Comparison of ENCODE assay signal across 15 cellular contexts in the genomic region with DNA sequence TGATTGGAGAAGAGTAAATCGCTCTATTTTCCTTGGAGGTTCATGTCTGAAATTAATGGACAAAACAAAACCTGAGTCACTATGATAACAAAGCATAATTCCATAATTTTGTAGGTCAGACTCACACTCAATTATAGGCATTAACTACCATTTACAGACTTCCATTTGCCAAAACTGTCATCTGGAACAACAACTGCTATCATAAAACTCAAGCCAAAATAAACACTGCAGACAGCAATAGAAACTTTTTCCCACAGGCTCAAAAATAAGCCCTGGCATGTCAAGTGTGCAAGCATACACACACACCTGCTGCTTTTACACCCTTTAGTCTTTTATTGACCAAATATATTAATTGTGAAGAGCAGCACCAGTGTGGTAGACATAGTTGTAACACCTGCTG. TPM values are rescaled to one million over a fixed set of nuclear protein-coding genes. Genes with fewer than 3 reads are reported as not detected.
DNase-seq lines count a peak whose midpoint lies in the region; ATAC-seq and TF ChIP-seq lines count a peak whose summit lies in the region.
"Had no signal": no experiment of that assay in that cellular context is flagged by ENCODE, and none has a peak within 500 bp of the region (broad histone marks: within the 10 kb centered on the region; RNA-seq: fewer than 3 reads in every experiment).

No MANE protein-coding gene starts in this region.

- H2BK120ac ChIP-seq in mesenchymal stem cell (ENCODE audit: low read depth, low read length), result no peak overlapping the region

- H3K4me1 ChIP-seq in PC-3 (ENCODE audit: insufficient read depth, low read length) (peaks cover 90% of the 10 kb centered on the region), mesenchymal stem cell (ENCODE audit: control insufficient read depth, insufficient read depth, low read depth, low read length) (peaks cover 4% of the 10 kb centered on the region)

- H2BK12ac ChIP-seq in mesenchymal stem cell (ENCODE audit: low read length in 2 of 2), result no peak overlapping the region

- peaks cover 27% of the 10 kb centered on the region for H3F3A ChIP-seq in PC-3 (ENCODE audit: low read length, unreplicated experiment)

- no peak overlapping the region for H3K18ac ChIP-seq in mesenchymal stem cell (ENCODE audit: low read depth in 1 of 2, low read length in 2 of 2)

- H3K9me2 ChIP-seq in PC-3 (replicated peaks; ENCODE audit: low read length), result no peaks in the 10 kb centered on the region

- CTCF ChIA-PET in PC-3 (lab: Charles Lee) (no interaction called here), RWPE1 (lab: Yijun Ruan, JAX) (interaction anchor here (1.1 kb wide), 1 partner anchor 337 kb away, joined by 3 read pairs; no protein-coding TSS in a partner anchor)

- H2AFZ ChIP-seq in PC-3 (ENCODE audit: low read length), result no peak overlapping the region
- no peak overlapping the region for H2AFZ ChIP-seq in mesenchymal stem cell (ENCODE audit: low read depth, low read length)

- BruUV-seq in PC-3 (replicated peaks; lab: Mats Ljungman, UMichigan), result no TSS peak

- H2BK5ac ChIP-seq in mesenchymal stem cell (ENCODE audit: low read depth, low read length, poor library complexity, severe bottlenecking), result no peak overlapping the region

- no peak overlapping the region for H3K14ac ChIP-seq in mesenchymal stem cell (ENCODE audit: low read length in 2 of 2)

- TF ChIP-seq CTCF in PC-3 (conservative IDR thresholded peaks at IDR 0.05; ENCODE audit: low read depth, low read length) (no peak), RWPE1 (conservative IDR thresholded peaks at IDR 0.05; ENCODE audit: low read depth) (no peak)

- H3K9ac ChIP-seq in PC-3 (ENCODE audit: low read length) (peak overlapping the region; percentile 73), mesenchymal stem cell (ENCODE audit: low read length) (no peak overlapping the region)
- H3K9ac ChIP-seq: KMS-11 had no signal

- H3K27ac ChIP-seq in PC-3 (ENCODE audit: low read length) (peak overlapping the region; percentile 91), mesenchymal stem cell (ENCODE audit: low read length, poor library complexity, severe bottlenecking) (peak overlapping the region; percentile 54), RWPE1 (no peak overlapping the region)
- H3K27ac ChIP-seq: gastrocnemius medialis, HL-60, KMS-11 had no signal

- DNase-seq in DMS53 treated with DMSO at 0.1 percent for 48 hours (lab: John Stamatoyannopoulos, UW; ENCODE audit: unreplicated experiment) (peak; percentile 80), NCI-H2029 treated with DMSO at 0.1 percent for 48 hours (lab: John Stamatoyannopoulos, UW) (peak; percentile 81), PC-3 (peak; percentile 42), mesenchymal stem cell (no peak), RWPE1 (ENCODE audit: low spot score) (no peak)
- DNase-seq: gastrocnemius medialis; NCI-H226; stimulated activated CD4-positive, alpha-beta T cell treated with anti-CD3 and anti-CD28 coated beads, Interleukin-4, amount 100 ng/mL, for 1 hour; thyroid gland had no signal

- no peak overlapping the region for H2BK15ac ChIP-seq in mesenchymal stem cell (ENCODE audit: low read depth, poor library complexity, severe bottlenecking)

- no peaks in the 10 kb centered on the region for H4K20me1 ChIP-seq in PC-3 (ENCODE audit: low read length)

- no peak overlapping the region for H3K4ac ChIP-seq in mesenchymal stem cell (ENCODE audit: low read depth in 1 of 2, low read length in 2 of 2)

- H4K91ac ChIP-seq in mesenchymal stem cell (ENCODE audit: low read length), result no peak overlapping the region

- peak overlapping the region; percentile 49 for H3K4me2 ChIP-seq in PC-3 (ENCODE audit: low read length)
- no peak overlapping the region for H3K4me2 ChIP-seq in mesenchymal stem cell (ENCODE audit: low read length, poor library complexity, severe bottlenecking)
- H3K4me2 ChIP-seq: KMS-11 had no signal

- peaks cover 11% of the 10 kb centered on the region for H3K79me1 ChIP-seq in mesenchymal stem cell (replicated peaks; ENCODE audit: low read length, poor library complexity, severe bottlenecking)

- no peak overlapping the region for H3K4me3 ChIP-seq in PC-3 (ENCODE audit: low read length)
- no peak overlapping the region for H3K4me3 ChIP-seq in mesenchymal stem cell (ENCODE audit: insufficient read depth in 1 of 2, low read depth in 1 of 2, low read length in 2 of 2)
- H3K4me3 ChIP-seq: gastrocnemius medialis, thyroid gland had no signal

- H3K27me3 ChIP-seq in PC-3 (ENCODE audit: low read length) (no peaks in the 10 kb centered on the region), mesenchymal stem cell (ENCODE audit: control insufficient read depth in 1 of 2, insufficient read depth in 1 of 2, low read length in 2 of 2) (no peaks in the 10 kb centered on the region)
- H3K27me3 ChIP-seq: gastrocnemius medialis, thyroid gland had no signal

- H3K36me3 ChIP-seq in PC-3 (ENCODE audit: low read depth, low read length), result peaks cover 49% of the 10 kb centered on the region
- H3K36me3 ChIP-seq in mesenchymal stem cell (ENCODE audit: control insufficient read depth in 1 of 2, insufficient read depth in 2 of 2, low read depth in 1 of 2, low read length in 2 of 2), result peaks cover 25 to 78% of the 10 kb centered on the region in 2 experiments

- H3K9me3 ChIP-seq in PC-3 (ENCODE audit: low read length) (no peaks in the 10 kb centered on the region), mesenchymal stem cell (ENCODE audit: control insufficient read depth, low read length) (no peaks in the 10 kb centered on the region)
- H3K9me3 ChIP-seq: gastrocnemius medialis, thyroid gland had no signal

- no peak overlapping the region for H3K23ac ChIP-seq in mesenchymal stem cell (ENCODE audit: low read length in 2 of 2)

- no CpG with 5 or more reads among the region's 1 CpG for WGBS in mesenchymal stem cell

- ATAC-seq in PC-3 (peak; percentile 8), GM21360 (IDR thresholded peaks at IDR 0.05; ENCODE audit: unreplicated experiment) (no peak), HG02938 (IDR thresholded peaks at IDR 0.05; ENCODE audit: unreplicated experiment) (no peak), HG03565 (IDR thresholded peaks at IDR 0.05; ENCODE audit: unreplicated experiment) (no peak)
- ATAC-seq: gastrocnemius medialis had no signal

- no peak overlapping the region for H4K8ac ChIP-seq in mesenchymal stem cell (ENCODE audit: low read length)

- H2AK5ac ChIP-seq in mesenchymal stem cell (ENCODE audit: low read length, severe bottlenecking), result no peak overlapping the region

- H3K79me2 ChIP-seq in PC-3 (ENCODE audit: low read length), result peaks cover 47% of the 10 kb centered on the region

- POLR2A ChIA-PET in PC-3 (lab: Charles Lee; ENCODE audit: unreplicated experiment), result no interaction called here
- POLR2A ChIA-PET in RWPE1 (lab: Yijun Ruan, JAX; ENCODE audit: low non-redundant PET), result no interaction called here

- intact Hi-C loops in PC-3 (cut with micrococcal nuclease), result no loop called here

RNA-seq across cellular contexts. Expression of a gene that starts 7.1 kb away (rescaled TPM):
- total RNA-seq in PC-3 (2014; rRNA removed), result 72.2 and 82.1 TPM in 2 replicates
- polyA plus RNA-seq in mesenchymal stem cell (2013, experiment 1 of 2), result 39.7 TPM
- 41.1 TPM for polyA plus RNA-seq in mesenchymal stem cell (2013, experiment 2 of 2)

RNA-seq across cellular contexts. Expression of a gene that starts 15.8 kb away (rescaled TPM):
- total RNA-seq in PC-3 (2014; rRNA removed), result 1.2 and 2.8 TPM in 2 replicates
- polyA plus RNA-seq in mesenchymal stem cell (2013, experiment 1 of 2), result 0.32 TPM
- polyA plus RNA-seq in mesenchymal stem cell (2013, experiment 2 of 2), result 0.29 TPM

RNA-seq across cellular contexts. Expression of a gene that starts 37.4 kb away (rescaled TPM):
- total RNA-seq in PC-3 (2014; rRNA removed), result not detected in 2 replicates
- 0.19 TPM for polyA plus RNA-seq in mesenchymal stem cell (2013, experiment 1 of 2)
- polyA plus RNA-seq in mesenchymal stem cell (2013, experiment 2 of 2), result 0.05 TPM
- total RNA-seq: gastrocnemius medialis, lung microvascular endothelial cell, thyroid gland had no signal

Comparison
In these comparisons a context has a peak if more than half of its experiments do, and no peak if none do; other contexts are left out.
1. DNase-seq: peak in DMS53 treated with DMSO at 0.1 percent for 48 hours (single experiment), NCI-H2029 treated with DMSO at 0.1 percent for 48 hours (single experiment) and PC-3 (single experiment); none in mesenchymal stem cell (single experiment) and RWPE1 (single experiment).